In genomic region chr3:113736548-113737089, GRCh38 we compare ENCODE assay signal across 8 cellular contexts. TPM values are rescaled to one million over a fixed set of nuclear protein-coding genes. Genes with fewer than 3 reads are reported as not detected.
DNase-seq lines count a peak whose midpoint lies in the region; ATAC-seq, FAIRE-seq and TF ChIP-seq lines count a peak whose summit lies in the region.

No MANE protein-coding gene starts in this region.

- no peak for FAIRE-seq in small intestine (lab: Jason Lieb, UNC)

- ATAC-seq in GM18909 (IDR thresholded peaks at IDR 0.05; ENCODE audit: poor library complexity, unreplicated experiment) (peak; percentile 70), HG03521 (IDR thresholded peaks at IDR 0.05; ENCODE audit: unreplicated experiment) (peak; percentile 72)

- intact Hi-C loops in Calu3 (cut with micrococcal nuclease; ENCODE audit: unreplicated experiment), result loop anchor here (1.0 to 2.0 kb wide), 2 partner anchors 102 to 177 kb away; partner anchors contain the start of gene GRAMD1C

- H3K4me1 ChIP-seq in NT2/D1 (ENCODE audit: insufficient read depth, insufficient read length) (no peaks in the 10 kb centered on the region), hepatocyte (ENCODE audit: insufficient read depth) (no peaks in the 10 kb centered on the region), small intestine (ENCODE audit: control insufficient read depth in 2 of 2, insufficient read depth in 1 of 2, low read depth in 1 of 2, low read length in 1 of 2) (peaks cover 0 to 11% of the 10 kb centered on the region in 2 donors)

- BruUV-seq in Calu3 (replicated peaks; lab: Mats Ljungman, UMichigan), result no TSS peak

- no peak overlapping the region for H3K4me3 Mint-ChIP-seq in Calu3 (ENCODE audit: low read depth, unreplicated experiment)

- H3K27me3 ChIP-seq in NT2/D1 (ENCODE audit: insufficient read depth, insufficient read length) (no peaks in the 10 kb centered on the region), hepatocyte (no peaks in the 10 kb centered on the region), small intestine (ENCODE audit: control insufficient read depth in 2 of 2, insufficient read depth in 2 of 2, low read length in 2 of 2) (no peaks in the 10 kb centered on the region)

- H3K36me3 ChIP-seq in NT2/D1 (ENCODE audit: insufficient read depth, insufficient read length, low read length), result peaks cover 35% of the 10 kb centered on the region
- no peaks in the 10 kb centered on the region for H3K36me3 ChIP-seq in hepatocyte (replicated peaks; ENCODE audit: insufficient read depth, low read depth)
- peaks cover 0 to 1% of the 10 kb centered on the region in 2 donors for H3K36me3 ChIP-seq in small intestine (ENCODE audit: control insufficient read depth in 2 of 2, insufficient read depth in 2 of 2, low read length in 2 of 2)

- peaks cover 98% of the 10 kb centered on the region for H3K79me2 ChIP-seq in hepatocyte

- H3K9ac ChIP-seq in NT2/D1 (ENCODE audit: insufficient read length, low read depth), result no peak overlapping the region

- H3K27ac ChIP-seq in hepatocyte (peak overlapping the region; percentile 12), small intestine (ENCODE audit: low read depth in 1 of 2, low read length in 1 of 2) (no peak overlapping the region)

- no peak overlapping the region for H2AFZ ChIP-seq in hepatocyte

- DNase-seq in Calu3, result no peak
- peak; percentile 33 for DNase-seq in NT2/D1 (ENCODE audit: low read depth, low spot score)
- DNase-seq in astrocyte of the spinal cord (ENCODE audit: low read depth, low spot score), result peak; percentile 78
- DNase-seq in hepatocyte (ENCODE audit: low spot score), result peak; percentile 74
- peak; percentile 44 for DNase-seq in small intestine
- no peak for DNase-seq in NCI-H526 treated with DMSO at 0.1 percent for 48 hours (lab: John Stamatoyannopoulos, UW)

- H3K4me3 ChIP-seq in NT2/D1 (ENCODE audit: insufficient read length, low read depth), result no peak overlapping the region
- no peak overlapping the region for H3K4me3 ChIP-seq in astrocyte of the spinal cord (ENCODE audit: low read depth, low read length)
- no peak overlapping the region for H3K4me3 ChIP-seq in hepatocyte
- no peak overlapping the region for H3K4me3 ChIP-seq in small intestine (ENCODE audit: low read depth in 1 of 2, low read length in 2 of 2)

- no peaks in the 10 kb centered on the region for H3K9me3 Mint-ChIP-seq in Calu3 (ENCODE audit: low read depth, unreplicated experiment)

- TF ChIP-seq CTCF in Calu3 (IDR thresholded peaks at IDR 0.05; ENCODE audit: unreplicated experiment) (peak; percentile 28), astrocyte of the spinal cord (IDR thresholded peaks at IDR 0.05; ENCODE audit: low read depth, low read length) (peak; percentile 46), hepatocyte (IDR thresholded peaks at IDR 0.05; ENCODE audit: poor library complexity) (peak; percentile 83)

- H4K20me1 ChIP-seq in hepatocyte (ENCODE audit: insufficient read depth, poor library complexity, severe bottlenecking), result peaks cover 64% of the 10 kb centered on the region

- CTCF ChIA-PET in Calu3 (lab: Charles Lee), result interaction anchor here (0.5 to 2.5 kb wide), 9 partner anchors 9 to 221 kb away, joined by 3 to 21 read pairs (median 3); partner anchors contain the start of genes ATP6V1A and NAA50

- 56% methylated on average over 3 of the region's 3 CpGs for WGBS in hepatocyte (ENCODE audit: low lambda C conversion rate, missing lambda C conversion rate)
- 14 to 19% (median 18%) methylated on average over 3 of the region's 3 CpGs for WGBS in small intestine, 3 donors

- no peaks in the 10 kb centered on the region for H3K9me3 ChIP-seq in NT2/D1 (ENCODE audit: insufficient read depth, low read length)
- no peaks in the 10 kb centered on the region for H3K9me3 ChIP-seq in hepatocyte (ENCODE audit: low read depth)
- no peaks in the 10 kb centered on the region for H3K9me3 ChIP-seq in small intestine (ENCODE audit: control insufficient read depth, low read depth)

- in situ Hi-C loops in astrocyte of the spinal cord (cut with HindIII; ENCODE audit: low sequenced_read_pairs), result no loop called here

- no peaks in the 10 kb centered on the region for H3K36me3 Mint-ChIP-seq in Calu3 (ENCODE audit: insufficient read depth, unreplicated experiment)

- H3K27ac Mint-ChIP-seq in Calu3 (ENCODE audit: unreplicated experiment), result no peak overlapping the region

- H3K27me3 Mint-ChIP-seq in Calu3 (ENCODE audit: unreplicated experiment), result no peaks in the 10 kb centered on the region

- peak overlapping the region; percentile 47 for H3K4me2 ChIP-seq in hepatocyte

- H3K4me1 Mint-ChIP-seq in Calu3 (ENCODE audit: low read depth, unreplicated experiment), result peaks cover 9% of the 10 kb centered on the region

- no peaks in the 10 kb centered on the region for H3K9me2 ChIP-seq in hepatocyte (replicated peaks; ENCODE audit: insufficient read depth)

RNA-seq across cellular contexts. Expression of gene NAA50, which starts 9.4 kb away (rescaled TPM):
- total RNA-seq in Calu3 (2022) (155 and 156 TPM in 2 replicates), hepatocyte (103 and 124 TPM in 2 replicates)
- polyA plus RNA-seq in hepatocyte (45.5 and 64.3 TPM in 2 replicates), small intestine (10 to 100 TPM; 17.0 to 56.7 (median 25.3) TPM)

RNA-seq across cellular contexts. Expression of gene ATP6V1A, which starts 10.2 kb away (rescaled TPM):
- total RNA-seq in Calu3 (2022) (56.6 and 65.2 TPM in 2 replicates), hepatocyte (81.7 and 87.2 TPM in 2 replicates)
- polyA plus RNA-seq in hepatocyte (50.4 and 62.3 TPM in 2 replicates), small intestine (10 to 100 TPM; 13.8 to 19.4 (median 15.9) TPM)

RNA-seq across cellular contexts. Expression of gene USF3, which starts 40.2 kb away (rescaled TPM):
- total RNA-seq in Calu3 (2022) (10.2 and 10.7 TPM in 2 replicates), hepatocyte (18.8 and 20.7 TPM in 2 replicates)
- polyA plus RNA-seq in hepatocyte (4.8 and 5.8 TPM in 2 replicates), small intestine (1 to 10 TPM; 3.2 to 9.8 (median 5.0) TPM)

Comparison
In these comparisons a context has a peak if more than half of its experiments do, and no peak if none do; other contexts are left out.
1. DNase-seq: peak in NT2/D1 (single experiment), astrocyte of the spinal cord (single experiment), hepatocyte (single experiment) and small intestine (single experiment); none in Calu3 (single experiment) and NCI-H526 treated with DMSO at 0.1 percent for 48 hours (single experiment).
2. CTCF ChIP-seq: peak in every context shown above with its lines; median percentile 83 in hepatocyte; 46 in astrocyte of the spinal cord; 28 in Calu3.